ENCODE assay signal across 6 cellular contexts in genomic region chr1:20202166-20202565, GRCh38. TPM values are rescaled to one million over a fixed set of nuclear protein-coding genes. Genes with fewer than 3 reads are reported as not detected.
"Had no signal": no experiment of that assay in that cellular context is flagged by ENCODE, and none has a peak within 500 bp of the region (broad histone marks: within the 10 kb centered on the region; RNA-seq: fewer than 3 reads in every experiment).

No MANE protein-coding gene starts in this region.

- DNase-seq: H9, HCEC 1CT, IMR-90 had no signal

- ATAC-seq: GM23338 had no signal

RNA-seq across cellular contexts. Expression of gene PLA2G2C, which starts 15.8 kb away (rescaled TPM):
- total RNA-seq: GM23338, H1, H9, HT-29, IMR-90 had no signal

RNA-seq across cellular contexts. Expression of gene UBXN10, which starts 16.3 kb away (rescaled TPM):
- total RNA-seq: IMR-90 had no signal
